In genomic region chr4:80412322-80412721, GRCh38 we compare ENCODE assay signal across 10 cellular contexts.
"Had no signal": no experiment of that assay in that cellular context is flagged by ENCODE, and none has a peak within 500 bp of the region (broad histone marks: within the 10 kb centered on the region; RNA-seq: fewer than 3 reads in every experiment).

No MANE protein-coding gene starts in this region.

- DNase-seq: H9, HCEC 1CT, Karpas-422, KBM-7 had no signal

- H3K27ac Mint-ChIP-seq: GM23338, H9, IgD-negative memory B cell had no signal

- H3K36me3 Mint-ChIP-seq: IgD-negative memory B cell had no signal

- H3K9me3 Mint-ChIP-seq: GM23338, H9, IgD-negative memory B cell had no signal

- H3K4me1 Mint-ChIP-seq: GM23338 had no signal

- FAIRE-seq: H1, H54 had no signal

- H3K4me2 ChIP-seq: GM23338, KMS-11 had no signal

- H3K9ac ChIP-seq: KMS-11 had no signal

- H3K27ac ChIP-seq: HL-60, KMS-11 had no signal

- H3K4me3 Mint-ChIP-seq: GM23338, H9, IgD-negative memory B cell had no signal

- ATAC-seq: GM23338 had no signal

- H3K4me3 ChIP-seq: GM23338 had no signal

- H2AFZ ChIP-seq: GM23338 had no signal
